9 cellular contexts compared by ENCODE assay signal in the genomic region with DNA sequence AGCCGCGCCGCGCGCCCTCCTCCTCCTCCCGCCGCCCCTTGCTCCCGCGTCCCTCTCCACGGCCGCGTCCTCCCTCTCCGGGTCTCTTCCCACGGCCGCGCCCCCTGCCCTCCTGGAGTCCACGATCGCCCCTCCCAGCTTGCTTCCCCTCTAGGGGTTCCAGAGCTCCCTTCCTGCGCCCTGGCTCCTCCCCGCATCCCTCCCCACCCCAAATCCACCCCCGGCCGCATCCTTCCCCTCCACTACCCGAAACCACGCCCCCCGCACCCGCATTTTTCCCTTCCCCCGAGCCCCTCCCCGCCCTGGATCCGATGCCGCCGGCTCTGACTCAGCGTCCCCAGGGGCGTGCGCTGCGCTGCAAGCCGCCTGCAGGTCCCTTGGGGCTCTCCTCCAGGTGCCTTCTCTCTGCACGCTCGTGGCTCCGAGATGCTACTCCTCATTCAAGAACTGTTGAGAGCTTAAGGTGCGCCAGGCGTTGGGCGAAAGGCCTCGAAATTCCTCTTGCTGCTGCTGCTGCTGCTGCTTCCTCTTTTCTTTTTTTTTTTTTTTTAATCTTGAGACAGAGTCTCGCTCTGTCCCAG. TPM values are rescaled to one million over a fixed set of nuclear protein-coding genes. Genes with fewer than 3 reads are reported as not detected.
DNase-seq lines count a peak whose midpoint lies in the region; ATAC-seq, FAIRE-seq and TF ChIP-seq lines count a peak whose summit lies in the region.
"Had no signal": no experiment of that assay in that cellular context is flagged by ENCODE, and none has a peak within 500 bp of the region (broad histone marks: within the 10 kb centered on the region; RNA-seq: fewer than 3 reads in every experiment).

No MANE protein-coding gene starts in this region.

- H3K27ac ChIP-seq in A549 = peak overlapping the region; percentile 72 to 87

- H3K4me2 ChIP-seq in A549 = peak overlapping the region; percentile 100

- FAIRE-seq in A549 (lab: Jason Lieb, UNC) = no peak

- peaks cover 9% of the 10 kb centered on the region for H3K4me1 ChIP-seq in A549

- DNase-seq in A549 (ENCODE audit: low read depth in 1 of 2, low spot score in 1 of 2) (peak; percentile 47 to 70), RPMI8226 (peak; percentile 85), Right ventricle myocardium superior (peak; percentile 54), retina (peak; percentile 69), NCI-H446 treated with DMSO at 0.1 percent for 48 hours (lab: John Stamatoyannopoulos, UW) (no peak)
- DNase-seq in activated naive CD4-positive, alpha-beta T cell treated with anti-CD3 and anti-CD28 coated beads for 36 hours = peak; percentile 85

- intact Hi-C loops in activated naive CD4-positive, alpha-beta T cell treated with anti-CD3 and anti-CD28 coated beads for 36 hours (cut with micrococcal nuclease) = loop anchor here (1.0 kb wide), 1 partner anchor 9 kb away; no protein-coding TSS in a partner anchor
- intact Hi-C loops in Right ventricle myocardium superior (cut with DNase I) = no loop called here

- no peak for TF ChIP-seq CTCF in A549 (IDR thresholded peaks at IDR 0.05)

- TF ChIP-seq RAD21 in A549 (conservative IDR thresholded peaks at IDR 0.05 in 1 of 2, IDR thresholded peaks at IDR 0.05 in 1 of 2) = no peak

- peak overlapping the region; percentile 69 for H3K4me3 Mint-ChIP-seq in activated naive CD4-positive, alpha-beta T cell treated with anti-CD3 and anti-CD28 coated beads for 36 hours

- no peaks in the 10 kb centered on the region for H3K9me3 Mint-ChIP-seq in activated naive CD4-positive, alpha-beta T cell treated with anti-CD3 and anti-CD28 coated beads for 36 hours

- WGBS in A549 (ENCODE audit: missing lambda C conversion rate) = 10% methylated on average over 14 of the region's 44 CpGs

- peak overlapping the region; percentile 88 for H3K4me3 ChIP-seq in A549

- POLR2A ChIA-PET in A549 (lab: Yijun Ruan, JAX) = no interaction called here

- H3K4me1 Mint-ChIP-seq in activated naive CD4-positive, alpha-beta T cell treated with anti-CD3 and anti-CD28 coated beads for 36 hours (ENCODE audit: low read depth) = no peaks in the 10 kb centered on the region

- TF ChIP-seq EP300 in A549 (IDR thresholded peaks at IDR 0.05) = no peak

- H3K27me3 Mint-ChIP-seq in activated naive CD4-positive, alpha-beta T cell treated with anti-CD3 and anti-CD28 coated beads for 36 hours (ENCODE audit: low read depth) = peaks cover 9% of the 10 kb centered on the region

- no peaks in the 10 kb centered on the region for H3K36me3 Mint-ChIP-seq in activated naive CD4-positive, alpha-beta T cell treated with anti-CD3 and anti-CD28 coated beads for 36 hours (ENCODE audit: low read depth)

- CTCF ChIA-PET in A549 (lab: Yijun Ruan, JAX) = interaction anchor here (0.6 to 1.5 kb wide), 5 partner anchors 8 to 360 kb away, joined by 3 to 8 read pairs (median 3); partner anchors contain the start of gene TRRAP
- CTCF ChIA-PET in activated naive CD4-positive, alpha-beta T cell treated with anti-CD3 and anti-CD28 coated beads for 36 hours (lab: Charles Lee) = interaction anchor here (0.6 to 1.6 kb wide), 4 partner anchors 29 to 452 kb away, joined by 3 to 6 read pairs (median 3); no protein-coding TSS in a partner anchor

- H3K9me3 ChIP-seq in A549 = no peaks in the 10 kb centered on the region

- ATAC-seq in A549 (peak; percentile 73 to 75), GM18511 (IDR thresholded peaks at IDR 0.05; ENCODE audit: unreplicated experiment) (peak; percentile 85), HG03342 (IDR thresholded peaks at IDR 0.05; ENCODE audit: unreplicated experiment) (peak; percentile 84), Right ventricle myocardium superior (ENCODE audit: poor library complexity) (no peak)

- TF ChIP-seq POLR2A in A549 (IDR thresholded peaks at IDR 0.05; ENCODE audit: low read length) = no peak

- H3K27ac Mint-ChIP-seq in activated naive CD4-positive, alpha-beta T cell treated with anti-CD3 and anti-CD28 coated beads for 36 hours = no peak overlapping the region

TF ChIP-seq in A549, 52 proteins besides CTCF, POLR2A, EP300 and RAD21 (continues in another document):
- TF ChIP-seq KDM5A (IDR thresholded peaks at IDR 0.05) = no peak
- no peak for TF ChIP-seq MYC (IDR thresholded peaks at IDR 0.05; ENCODE audit: borderline replicate concordance, low read length)
- no peak for TF ChIP-seq CBX8 (IDR thresholded peaks at IDR 0.05)
- TF ChIP-seq TP53 (CRISPR knock-in tag; IDR thresholded peaks at IDR 0.05) = no peak
- no peak for TF ChIP-seq HEYL (CRISPR knock-in tag; IDR thresholded peaks at IDR 0.05)
- TF ChIP-seq USF2 (IDR thresholded peaks at IDR 0.05) = no peak
- TF ChIP-seq HOXB13 (CRISPR knock-in tag; IDR thresholded peaks at IDR 0.05; ENCODE audit: low read depth) = no peak
- TF ChIP-seq, protein P1, sequence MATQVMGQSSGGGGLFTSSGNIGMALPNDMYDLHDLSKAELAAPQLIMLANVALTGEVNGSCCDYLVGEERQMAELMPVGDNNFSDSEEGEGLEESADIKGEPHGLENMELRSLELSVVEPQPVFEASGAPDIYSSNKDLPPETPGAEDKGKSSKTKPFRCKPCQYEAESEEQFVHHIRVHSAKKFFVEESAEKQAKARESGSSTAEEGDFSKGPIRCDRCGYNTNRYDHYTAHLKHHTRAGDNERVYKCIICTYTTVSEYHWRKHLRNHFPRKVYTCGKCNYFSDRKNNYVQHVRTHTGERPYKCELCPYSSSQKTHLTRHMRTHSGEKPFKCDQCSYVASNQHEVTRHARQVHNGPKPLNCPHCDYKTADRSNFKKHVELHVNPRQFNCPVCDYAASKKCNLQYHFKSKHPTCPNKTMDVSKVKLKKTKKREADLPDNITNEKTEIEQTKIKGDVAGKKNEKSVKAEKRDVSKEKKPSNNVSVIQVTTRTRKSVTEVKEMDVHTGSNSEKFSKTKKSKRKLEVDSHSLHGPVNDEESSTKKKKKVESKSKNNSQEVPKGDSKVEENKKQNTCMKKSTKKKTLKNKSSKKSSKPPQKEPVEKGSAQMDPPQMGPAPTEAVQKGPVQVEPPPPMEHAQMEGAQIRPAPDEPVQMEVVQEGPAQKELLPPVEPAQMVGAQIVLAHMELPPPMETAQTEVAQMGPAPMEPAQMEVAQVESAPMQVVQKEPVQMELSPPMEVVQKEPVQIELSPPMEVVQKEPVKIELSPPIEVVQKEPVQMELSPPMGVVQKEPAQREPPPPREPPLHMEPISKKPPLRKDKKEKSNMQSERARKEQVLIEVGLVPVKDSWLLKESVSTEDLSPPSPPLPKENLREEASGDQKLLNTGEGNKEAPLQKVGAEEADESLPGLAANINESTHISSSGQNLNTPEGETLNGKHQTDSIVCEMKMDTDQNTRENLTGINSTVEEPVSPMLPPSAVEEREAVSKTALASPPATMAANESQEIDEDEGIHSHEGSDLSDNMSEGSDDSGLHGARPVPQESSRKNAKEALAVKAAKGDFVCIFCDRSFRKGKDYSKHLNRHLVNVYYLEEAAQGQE (IDR thresholded peaks at IDR 0.05) = no peak
- TF ChIP-seq ATOH8 (CRISPR knock-in tag; IDR thresholded peaks at IDR 0.05; ENCODE audit: low read depth) = no peak
- TF ChIP-seq POLR2AphosphoS2 (conservative IDR thresholded peaks at IDR 0.05; ENCODE audit: low read length) = no peak
- no peak for TF ChIP-seq RARB (CRISPR knock-in tag; IDR thresholded peaks at IDR 0.05)
- no peak for TF ChIP-seq FOXS1 (CRISPR knock-in tag; IDR thresholded peaks at IDR 0.05)
- no peak for TF ChIP-seq ZNF302 (CRISPR knock-in tag; IDR thresholded peaks at IDR 0.05)
- TF ChIP-seq ESRRA (IDR thresholded peaks at IDR 0.05; ENCODE audit: borderline replicate concordance, low read length) = no peak
- TF ChIP-seq, protein P2, sequence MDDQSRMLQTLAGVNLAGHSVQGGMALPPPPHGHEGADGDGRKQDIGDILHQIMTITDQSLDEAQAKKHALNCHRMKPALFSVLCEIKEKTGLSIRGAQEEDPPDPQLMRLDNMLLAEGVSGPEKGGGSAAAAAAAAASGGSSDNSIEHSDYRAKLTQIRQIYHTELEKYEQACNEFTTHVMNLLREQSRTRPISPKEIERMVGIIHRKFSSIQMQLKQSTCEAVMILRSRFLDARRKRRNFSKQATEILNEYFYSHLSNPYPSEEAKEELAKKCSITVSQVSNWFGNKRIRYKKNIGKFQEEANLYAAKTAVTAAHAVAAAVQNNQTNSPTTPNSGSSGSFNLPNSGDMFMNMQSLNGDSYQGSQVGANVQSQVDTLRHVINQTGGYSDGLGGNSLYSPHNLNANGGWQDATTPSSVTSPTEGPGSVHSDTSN (IDR thresholded peaks at IDR 0.05) = no peak
- no peak for TF ChIP-seq HDAC2 (IDR thresholded peaks at IDR 0.05)
- no peak for TF ChIP-seq TFCP2L1 (CRISPR knock-in tag; IDR thresholded peaks at IDR 0.05)

RNA-seq across cellular contexts. Expression of gene TMEM130, which starts 0.3 kb away (rescaled TPM):
- polyA plus RNA-seq in A549 (2011; rRNA removed) = 0.25 and 0.67 TPM in 2 replicates
- polyA plus RNA-seq in A549 (2012; cell fraction: cytosol; rRNA removed) = 0.19 and 0.35 TPM in 2 replicates
- 0.83 and 0.93 TPM in 2 replicates for polyA plus RNA-seq in A549 (2012; cell fraction: nucleus; rRNA removed)
- 0.35 to 0.44 TPM (median 0.41 TPM) in 3 replicates for polyA plus RNA-seq in A549 (2017; fragmentation: RNase III; extraction: RNeasy Plus Mini Kit Qiagen cat#74134 plus additional on column Dnase treatment)
- 0.17 and 0.29 TPM in 2 replicates for polyA minus RNA-seq in A549 (2011; rRNA and poly(A)+ RNA removed)
- under 1 TPM in 1 of 2 experiments, not detected in 1; 0.10 TPM for total RNA-seq in activated naive CD4-positive, alpha-beta T cell treated with anti-CD3 and anti-CD28 coated beads for 36 hours
- not detected for total RNA-seq in Right ventricle myocardium superior
- total RNA-seq: subcutaneous adipose tissue had no signal

RNA-seq across cellular contexts. Expression of gene TRRAP, which starts 8.2 kb away (rescaled TPM):
- polyA plus RNA-seq in A549 (2011; rRNA removed) (22.1 and 28.5 TPM in 2 replicates), A549 (2017; fragmentation: RNase III; extraction: RNeasy Plus Mini Kit Qiagen cat#74134 plus additional on column Dnase treatment) (10.8 to 13.0 TPM (median 12.2 TPM) in 3 replicates)
- 16.6 and 20.2 TPM in 2 replicates for polyA plus RNA-seq in A549 (2012; cell fraction: cytosol; rRNA removed)
- polyA plus RNA-seq in A549 (2012; cell fraction: nucleus; rRNA removed) = 38.7 and 39.6 TPM in 2 replicates
- 63.0 and 76.4 TPM in 2 replicates for polyA minus RNA-seq in A549 (2011; rRNA and poly(A)+ RNA removed)
- 10 to 100 TPM; 33.5 to 37.4 TPM for total RNA-seq in activated naive CD4-positive, alpha-beta T cell treated with anti-CD3 and anti-CD28 coated beads for 36 hours
- total RNA-seq in Right ventricle myocardium superior = 13.7 TPM
